14 cellular contexts compared by ENCODE assay signal in genomic region chr20:10555865-10556308, GRCh38.
DNase-seq lines count a peak whose midpoint lies in the region; ATAC-seq and TF ChIP-seq lines count a peak whose summit lies in the region.
"Had no signal": no experiment of that assay in that cellular context is flagged by ENCODE, and none has a peak within 500 bp of the region (broad histone marks: within the 10 kb centered on the region; RNA-seq: fewer than 3 reads in every experiment).

No MANE protein-coding gene starts in this region.

- no peaks in the 10 kb centered on the region for H3K9me3 Mint-ChIP-seq in endodermal cell

- ATAC-seq in GM21367 (IDR thresholded peaks at IDR 0.05; ENCODE audit: unreplicated experiment) (no peak), HG03135 (IDR thresholded peaks at IDR 0.05; ENCODE audit: unreplicated experiment) (no peak)

- H3K27ac Mint-ChIP-seq in endodermal cell = no peak overlapping the region
- H3K27ac Mint-ChIP-seq: B cell had no signal

- H3K27ac ChIP-seq in endodermal cell (ENCODE audit: low read depth, low read length) = peak overlapping the region; percentile 48
- H3K27ac ChIP-seq in ovary = no peak overlapping the region

- H3K9ac ChIP-seq in endodermal cell (ENCODE audit: extremely low read depth, low read length, poor library complexity, severe bottlenecking) = no peak overlapping the region

- H3K4me3 ChIP-seq in endodermal cell (ENCODE audit: low read length) = no peak overlapping the region
- H3K4me3 ChIP-seq in ovary = no peak overlapping the region
- H3K4me3 ChIP-seq in BE2C (ENCODE audit: low read depth, low read length) = no peak overlapping the region
- H3K4me3 ChIP-seq: mucosa of descending colon, skin epidermis had no signal

- peaks cover 23% of the 10 kb centered on the region for H3K4me1 Mint-ChIP-seq in endodermal cell

- no peaks in the 10 kb centered on the region for H3K36me3 Mint-ChIP-seq in endodermal cell (ENCODE audit: low read depth)

- DNase-seq in AG08396 (ENCODE audit: low spot score) (peak; percentile 10), M059J (ENCODE audit: low read depth) (peak; percentile 89), endodermal cell (no peak), myocyte (ENCODE audit: low read depth) (peak; percentile 51), ovary (no peak), BE2C (no peak)
- DNase-seq: activated T-cell treated with anti-CD3 and anti-CD28 coated beads, Interleukin-2, amount 50 U/mL, for 48 hours; cerebellar nuclear complex; mucosa of descending colon; NCI-H2029 had no signal

- TF ChIP-seq POLR2A in ovary (IDR thresholded peaks at IDR 0.05) = no peak

- H3K4me1 ChIP-seq in endodermal cell (ENCODE audit: control insufficient read depth, insufficient read depth, low read length) = peaks cover 4% of the 10 kb centered on the region
- H3K4me1 ChIP-seq in ovary (ENCODE audit: insufficient read depth) = peaks cover 3% of the 10 kb centered on the region
- no peaks in the 10 kb centered on the region for H3K4me1 ChIP-seq in BE2C

- no peak overlapping the region for H3K4me3 Mint-ChIP-seq in endodermal cell
- H3K4me3 Mint-ChIP-seq: B cell had no signal

- intact Hi-C loops in ovary (cut with DNase I) = loop anchor here in 3 of 4 donors (5.0 to 10.0 kb wide), 4 partner anchors 119 to 989 kb away; partner anchors contain the start of gene JAG1 (in 1 of the 3)

- no peaks in the 10 kb centered on the region for H3K36me3 ChIP-seq in endodermal cell (ENCODE audit: control insufficient read depth, insufficient read depth, low read length)
- H3K36me3 ChIP-seq in ovary = no peaks in the 10 kb centered on the region
- no peaks in the 10 kb centered on the region for H3K36me3 ChIP-seq in BE2C

- TF ChIP-seq CTCF in endodermal cell (conservative IDR thresholded peaks at IDR 0.05) (no peak), ovary (IDR thresholded peaks at IDR 0.05) (no peak), BE2C (IDR thresholded peaks at IDR 0.05; ENCODE audit: low read depth, low read length) (no peak)

- TF ChIP-seq EP300 in ovary (IDR thresholded peaks at IDR 0.05) = no peak

- H3K27me3 ChIP-seq in endodermal cell (ENCODE audit: control insufficient read depth, insufficient read depth, low read length, poor library complexity, severe bottlenecking) (no peaks in the 10 kb centered on the region), ovary (no peaks in the 10 kb centered on the region), BE2C (no peaks in the 10 kb centered on the region)

- whole genome bisulfite sequencing in endodermal cell (ENCODE audit: insufficient coverage in 1 of 2, insufficient read length in 1 of 2), 2 experiments = 61 to 88% methylated on average over 5 of the region's 5 CpGs
- 37 to 42% (median 40%) methylated on average over 5 of the region's 5 CpGs for WGBS in ovary, 3 donors

- H3K9me3 ChIP-seq in endodermal cell (ENCODE audit: control insufficient read depth, low read length) (no peaks in the 10 kb centered on the region), ovary (no peaks in the 10 kb centered on the region), BE2C (no peaks in the 10 kb centered on the region)
- H3K9me3 ChIP-seq: mucosa of descending colon had no signal

- no peaks in the 10 kb centered on the region for H3K27me3 Mint-ChIP-seq in endodermal cell (ENCODE audit: insufficient read depth)
- H3K27me3 Mint-ChIP-seq: B cell had no signal

Comparison
In these comparisons a context has a peak if more than half of its experiments do, and no peak if none do; other contexts are left out.
1. DNase-seq: peak in AG08396 (single experiment), M059J (single experiment) and myocyte (single experiment); none in endodermal cell (single experiment), ovary (0 of 5) and BE2C (single experiment).